Comparison of ENCODE assay signal across 2 cellular contexts in the genomic region with DNA sequence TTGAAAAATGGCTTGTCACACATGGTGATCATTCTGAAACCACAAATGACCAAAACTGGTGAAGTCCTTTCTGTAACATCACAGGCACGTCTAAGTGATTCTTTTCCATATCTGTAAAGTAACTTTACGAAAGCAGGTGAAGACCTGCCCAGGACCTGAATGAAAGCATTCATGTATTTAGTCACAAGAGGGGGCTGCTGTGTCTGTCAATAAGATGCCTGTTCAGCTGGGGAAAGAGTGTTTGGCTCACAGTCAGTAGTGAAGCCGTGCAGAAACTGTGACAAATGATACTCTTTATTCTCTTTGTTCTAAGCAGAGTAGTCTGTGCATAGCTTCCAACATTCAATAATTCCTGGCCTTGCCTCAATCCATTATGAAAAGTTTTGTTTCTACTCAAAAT.
TF ChIP-seq lines count a peak whose summit lies in the region.

No MANE protein-coding gene starts in this region.

TF ChIP-seq in K562, 482 proteins besides CTCF, POLR2A, EP300 and RAD21 (continued from another document):
- no peak for TF ChIP-seq PBX2 (CRISPR knock-in tag; IDR thresholded peaks at IDR 0.05; ENCODE audit: low read depth)
- TF ChIP-seq PBX2 (tag; conservative IDR thresholded peaks at IDR 0.05; ENCODE audit: low read depth) = no peak
- TF ChIP-seq HDAC1 (IDR thresholded peaks at IDR 0.05) = no peak
- no peak for TF ChIP-seq SAFB (IDR thresholded peaks at IDR 0.05; ENCODE audit: borderline replicate concordance, low read depth, low read length)
- TF ChIP-seq HNRNPUL1 (IDR thresholded peaks at IDR 0.05; ENCODE audit: low read length) = no peak
- no peak for TF ChIP-seq CBX5 (IDR thresholded peaks at IDR 0.05; ENCODE audit: borderline replicate concordance, low read depth)
- no peak for TF ChIP-seq IRF9 (tag; IDR thresholded peaks at IDR 0.05)
- no peak for TF ChIP-seq EP400 (IDR thresholded peaks at IDR 0.05)
- TF ChIP-seq GTF2E2 (tag; IDR thresholded peaks at IDR 0.05) = no peak
- TF ChIP-seq POLR3G (IDR thresholded peaks at IDR 0.05; ENCODE audit: extremely low read depth, insufficient read length, insufficient replicate concordance) = no peak
- no peak for TF ChIP-seq ZNF174 (CRISPR knock-in tag; IDR thresholded peaks at IDR 0.05)
- no peak for TF ChIP-seq CHCHD3 (CRISPR knock-in tag; IDR thresholded peaks at IDR 0.05)
- TF ChIP-seq, protein P1, sequence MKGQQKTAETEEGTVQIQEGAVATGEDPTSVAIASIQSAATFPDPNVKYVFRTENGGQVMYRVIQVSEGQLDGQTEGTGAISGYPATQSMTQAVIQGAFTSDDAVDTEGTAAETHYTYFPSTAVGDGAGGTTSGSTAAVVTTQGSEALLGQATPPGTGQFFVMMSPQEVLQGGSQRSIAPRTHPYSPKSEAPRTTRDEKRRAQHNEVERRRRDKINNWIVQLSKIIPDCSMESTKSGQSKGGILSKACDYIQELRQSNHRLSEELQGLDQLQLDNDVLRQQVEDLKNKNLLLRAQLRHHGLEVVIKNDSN (CRISPR knock-in tag; IDR thresholded peaks at IDR 0.05) = no peak
- TF ChIP-seq ZNF518B (CRISPR knock-in tag; IDR thresholded peaks at IDR 0.05) = no peak
- TF ChIP-seq CCNT2 (IDR thresholded peaks at IDR 0.05; ENCODE audit: borderline replicate concordance, extremely low read depth, insufficient read length, low read depth, low read length) = no peak
- no peak for TF ChIP-seq ZC3H8 (IDR thresholded peaks at IDR 0.05)

TF ChIP-seq in neural cell, 6 proteins besides CTCF, POLR2A, EP300 and RAD21 (continued from another document):
- TF ChIP-seq REST (IDR thresholded peaks at IDR 0.05; ENCODE audit: borderline replicate concordance) = no peak
- no peak for TF ChIP-seq TAF1 (IDR thresholded peaks at IDR 0.05; ENCODE audit: low read depth)
- TF ChIP-seq POLR2AphosphoS5 (IDR thresholded peaks at IDR 0.05) = no peak
